ENCODE assay signal across 8 cellular contexts in the genomic region with DNA sequence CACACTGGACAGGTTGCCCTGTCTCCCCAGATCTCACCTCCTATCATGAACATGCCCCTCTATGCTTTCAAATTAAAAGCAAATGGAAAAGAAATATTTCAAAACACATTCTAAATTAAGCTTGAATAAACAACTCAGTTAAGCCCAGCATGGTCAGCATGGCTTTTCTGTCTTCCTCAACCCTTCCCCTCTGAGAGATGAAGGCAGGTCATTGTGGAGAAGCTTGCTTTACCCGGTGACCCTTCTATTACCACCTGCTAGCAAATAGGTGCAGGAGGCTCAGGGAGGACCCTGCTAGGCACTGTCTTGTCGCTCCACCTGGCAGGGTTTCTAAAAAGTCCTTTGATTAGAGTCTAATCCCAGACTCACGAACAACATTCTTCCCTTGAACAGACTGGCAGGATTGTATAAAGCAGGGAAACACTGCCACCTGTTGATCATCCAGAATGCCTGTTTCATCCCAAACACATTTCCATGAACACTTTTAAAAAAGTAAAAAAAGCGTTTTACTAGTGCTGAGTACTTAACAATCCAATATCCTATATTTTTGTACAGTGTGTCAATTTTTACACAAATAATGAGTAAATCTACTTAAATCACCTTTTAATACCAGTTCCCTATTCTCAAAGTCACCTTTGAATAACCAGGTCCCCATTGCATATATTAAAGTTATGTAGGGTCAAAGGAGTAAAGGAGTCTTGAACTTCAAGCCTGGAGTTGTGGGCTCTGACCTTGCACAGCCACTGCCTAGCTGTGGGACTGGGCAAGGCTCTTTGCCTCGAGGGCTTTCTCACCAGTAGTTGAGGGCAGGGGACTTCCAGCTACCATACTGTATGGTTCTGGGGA.
DNase-seq lines count a peak whose midpoint lies in the region; ATAC-seq and TF ChIP-seq lines count a peak whose summit lies in the region.

No MANE protein-coding gene starts in this region.

- intact Hi-C loops in left ventricle myocardium superior (cut with micrococcal nuclease) = no loop called here

- ATAC-seq in WTC11 (peak; percentile 72), left ventricle myocardium superior (peak; percentile 47), GM21515 (IDR thresholded peaks at IDR 0.05; ENCODE audit: unreplicated experiment) (no peak), HG02938 (IDR thresholded peaks at IDR 0.05; ENCODE audit: unreplicated experiment) (no peak)

- no peak overlapping the region for H3K4me3 Mint-ChIP-seq in WTC11

- no peaks in the 10 kb centered on the region for H3K27me3 Mint-ChIP-seq in WTC11 (ENCODE audit: low read depth)

- CTCF ChIA-PET in WTC11 (lab: Charles Lee) = interaction anchor here (0.6 to 1.8 kb wide), 4 partner anchors 14 to 270 kb away, joined by 3 to 11 read pairs (median 6); no protein-coding TSS in a partner anchor

- DNase-seq in SIG-M5 treated with dmso at 0.1 percent for 504 hours (lab: John Stamatoyannopoulos, UW; ENCODE audit: unreplicated experiment) = peak; percentile 42
- no peak for DNase-seq in SIG-M5 (lab: John Stamatoyannopoulos, UW)
- DNase-seq in NCI-H1105 treated with DMSO at 0.1 percent for 48 hours (lab: John Stamatoyannopoulos, UW) = peak; percentile 67
- no peak for DNase-seq in WTC11 (ENCODE audit: low spot score)
- DNase-seq in left ventricle myocardium superior = no peak
- peak; percentile 23 for DNase-seq in skeletal muscle cell (ENCODE audit: low read depth)

- no peaks in the 10 kb centered on the region for H3K36me3 Mint-ChIP-seq in WTC11

- H3K27ac Mint-ChIP-seq in WTC11 = no peak overlapping the region

- peak; percentile 32; the same call in 1 of the 2 replicates for TF ChIP-seq CTCF in WTC11 (IDR thresholded peaks at IDR 0.05)

- H3K4me3 ChIP-seq in skeletal muscle cell (ENCODE audit: low read depth, low read length) = no peak overlapping the region

- H3K9me3 Mint-ChIP-seq in WTC11 = peaks cover 2% of the 10 kb centered on the region; the same call in 1 of the 2 replicates

- H3K4me1 Mint-ChIP-seq in WTC11 = peaks cover 17% of the 10 kb centered on the region

- POLR2A ChIA-PET in WTC11 (lab: Charles Lee) = no interaction called here

TF ChIP-seq in WTC11, 78 proteins besides CTCF, POLR2A, EP300 and RAD21 (continues in another document):
- TF ChIP-seq, protein P1, sequence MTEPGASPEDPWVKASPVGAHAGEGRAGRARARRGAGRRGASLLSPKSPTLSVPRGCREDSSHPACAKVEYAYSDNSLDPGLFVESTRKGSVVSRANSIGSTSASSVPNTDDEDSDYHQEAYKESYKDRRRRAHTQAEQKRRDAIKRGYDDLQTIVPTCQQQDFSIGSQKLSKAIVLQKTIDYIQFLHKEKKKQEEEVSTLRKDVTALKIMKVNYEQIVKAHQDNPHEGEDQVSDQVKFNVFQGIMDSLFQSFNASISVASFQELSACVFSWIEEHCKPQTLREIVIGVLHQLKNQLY (CRISPR knock-in tag; IDR thresholded peaks at IDR 0.05) = no peak
- TF ChIP-seq TCF7 (CRISPR knock-in tag; IDR thresholded peaks at IDR 0.05; ENCODE audit: low read depth) (no peak), PRRX2 (CRISPR knock-in tag; IDR thresholded peaks at IDR 0.05) (no peak), NFYB (CRISPR knock-in tag; conservative IDR thresholded peaks at IDR 0.05; ENCODE audit: low read depth) (no peak), MYBL2 (CRISPR knock-in tag; IDR thresholded peaks at IDR 0.05) (no peak), CREB1 (CRISPR knock-in tag; IDR thresholded peaks at IDR 0.05) (no peak), HMGA2 (CRISPR knock-in tag; IDR thresholded peaks at IDR 0.05) (no peak), ZNF219 (CRISPR knock-in tag; IDR thresholded peaks at IDR 0.05; ENCODE audit: borderline replicate concordance) (no peak), FOXJ3 (CRISPR knock-in tag; IDR thresholded peaks at IDR 0.05; ENCODE audit: borderline replicate concordance) (no peak), GTF2I (CRISPR knock-in tag; conservative IDR thresholded peaks at IDR 0.05) (no peak), JAZF1 (CRISPR knock-in tag; IDR thresholded peaks at IDR 0.05) (no peak), ZNF423 (CRISPR knock-in tag; IDR thresholded peaks at IDR 0.05) (no peak)
- TF ChIP-seq, protein P2, sequence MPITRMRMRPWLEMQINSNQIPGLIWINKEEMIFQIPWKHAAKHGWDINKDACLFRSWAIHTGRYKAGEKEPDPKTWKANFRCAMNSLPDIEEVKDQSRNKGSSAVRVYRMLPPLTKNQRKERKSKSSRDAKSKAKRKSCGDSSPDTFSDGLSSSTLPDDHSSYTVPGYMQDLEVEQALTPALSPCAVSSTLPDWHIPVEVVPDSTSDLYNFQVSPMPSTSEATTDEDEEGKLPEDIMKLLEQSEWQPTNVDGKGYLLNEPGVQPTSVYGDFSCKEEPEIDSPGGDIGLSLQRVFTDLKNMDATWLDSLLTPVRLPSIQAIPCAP (CRISPR knock-in tag; IDR thresholded peaks at IDR 0.05) = no peak
- TF ChIP-seq, protein P3, sequence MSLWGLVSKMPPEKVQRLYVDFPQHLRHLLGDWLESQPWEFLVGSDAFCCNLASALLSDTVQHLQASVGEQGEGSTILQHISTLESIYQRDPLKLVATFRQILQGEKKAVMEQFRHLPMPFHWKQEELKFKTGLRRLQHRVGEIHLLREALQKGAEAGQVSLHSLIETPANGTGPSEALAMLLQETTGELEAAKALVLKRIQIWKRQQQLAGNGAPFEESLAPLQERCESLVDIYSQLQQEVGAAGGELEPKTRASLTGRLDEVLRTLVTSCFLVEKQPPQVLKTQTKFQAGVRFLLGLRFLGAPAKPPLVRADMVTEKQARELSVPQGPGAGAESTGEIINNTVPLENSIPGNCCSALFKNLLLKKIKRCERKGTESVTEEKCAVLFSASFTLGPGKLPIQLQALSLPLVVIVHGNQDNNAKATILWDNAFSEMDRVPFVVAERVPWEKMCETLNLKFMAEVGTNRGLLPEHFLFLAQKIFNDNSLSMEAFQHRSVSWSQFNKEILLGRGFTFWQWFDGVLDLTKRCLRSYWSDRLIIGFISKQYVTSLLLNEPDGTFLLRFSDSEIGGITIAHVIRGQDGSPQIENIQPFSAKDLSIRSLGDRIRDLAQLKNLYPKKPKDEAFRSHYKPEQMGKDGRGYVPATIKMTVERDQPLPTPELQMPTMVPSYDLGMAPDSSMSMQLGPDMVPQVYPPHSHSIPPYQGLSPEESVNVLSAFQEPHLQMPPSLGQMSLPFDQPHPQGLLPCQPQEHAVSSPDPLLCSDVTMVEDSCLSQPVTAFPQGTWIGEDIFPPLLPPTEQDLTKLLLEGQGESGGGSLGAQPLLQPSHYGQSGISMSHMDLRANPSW (CRISPR knock-in tag; conservative IDR thresholded peaks at IDR 0.05; ENCODE audit: low read depth) = no peak
- TF ChIP-seq, protein P4, sequence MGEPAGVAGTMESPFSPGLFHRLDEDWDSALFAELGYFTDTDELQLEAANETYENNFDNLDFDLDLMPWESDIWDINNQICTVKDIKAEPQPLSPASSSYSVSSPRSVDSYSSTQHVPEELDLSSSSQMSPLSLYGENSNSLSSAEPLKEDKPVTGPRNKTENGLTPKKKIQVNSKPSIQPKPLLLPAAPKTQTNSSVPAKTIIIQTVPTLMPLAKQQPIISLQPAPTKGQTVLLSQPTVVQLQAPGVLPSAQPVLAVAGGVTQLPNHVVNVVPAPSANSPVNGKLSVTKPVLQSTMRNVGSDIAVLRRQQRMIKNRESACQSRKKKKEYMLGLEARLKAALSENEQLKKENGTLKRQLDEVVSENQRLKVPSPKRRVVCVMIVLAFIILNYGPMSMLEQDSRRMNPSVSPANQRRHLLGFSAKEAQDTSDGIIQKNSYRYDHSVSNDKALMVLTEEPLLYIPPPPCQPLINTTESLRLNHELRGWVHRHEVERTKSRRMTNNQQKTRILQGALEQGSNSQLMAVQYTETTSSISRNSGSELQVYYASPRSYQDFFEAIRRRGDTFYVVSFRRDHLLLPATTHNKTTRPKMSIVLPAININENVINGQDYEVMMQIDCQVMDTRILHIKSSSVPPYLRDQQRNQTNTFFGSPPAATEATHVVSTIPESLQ (CRISPR knock-in tag; IDR thresholded peaks at IDR 0.05) = no peak
- TF ChIP-seq, protein P5, sequence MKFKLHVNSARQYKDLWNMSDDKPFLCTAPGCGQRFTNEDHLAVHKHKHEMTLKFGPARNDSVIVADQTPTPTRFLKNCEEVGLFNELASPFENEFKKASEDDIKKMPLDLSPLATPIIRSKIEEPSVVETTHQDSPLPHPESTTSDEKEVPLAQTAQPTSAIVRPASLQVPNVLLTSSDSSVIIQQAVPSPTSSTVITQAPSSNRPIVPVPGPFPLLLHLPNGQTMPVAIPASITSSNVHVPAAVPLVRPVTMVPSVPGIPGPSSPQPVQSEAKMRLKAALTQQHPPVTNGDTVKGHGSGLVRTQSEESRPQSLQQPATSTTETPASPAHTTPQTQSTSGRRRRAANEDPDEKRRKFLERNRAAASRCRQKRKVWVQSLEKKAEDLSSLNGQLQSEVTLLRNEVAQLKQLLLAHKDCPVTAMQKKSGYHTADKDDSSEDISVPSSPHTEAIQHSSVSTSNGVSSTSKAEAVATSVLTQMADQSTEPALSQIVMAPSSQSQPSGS (CRISPR knock-in tag; IDR thresholded peaks at IDR 0.05; ENCODE audit: borderline replicate concordance, low read depth) = no peak
- TF ChIP-seq, protein P6, sequence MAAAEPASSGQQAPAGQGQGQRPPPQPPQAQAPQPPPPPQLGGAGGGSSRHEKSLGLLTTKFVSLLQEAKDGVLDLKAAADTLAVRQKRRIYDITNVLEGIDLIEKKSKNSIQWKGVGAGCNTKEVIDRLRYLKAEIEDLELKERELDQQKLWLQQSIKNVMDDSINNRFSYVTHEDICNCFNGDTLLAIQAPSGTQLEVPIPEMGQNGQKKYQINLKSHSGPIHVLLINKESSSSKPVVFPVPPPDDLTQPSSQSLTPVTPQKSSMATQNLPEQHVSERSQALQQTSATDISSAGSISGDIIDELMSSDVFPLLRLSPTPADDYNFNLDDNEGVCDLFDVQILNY (CRISPR knock-in tag; IDR thresholded peaks at IDR 0.05) = no peak

Comparison
In these comparisons a context has a peak if more than half of its experiments do, and no peak if none do; other contexts are left out.
1. DNase-seq: peak in SIG-M5 treated with dmso at 0.1 percent for 504 hours (single experiment), NCI-H1105 treated with DMSO at 0.1 percent for 48 hours (single experiment) and skeletal muscle cell (single experiment); none in SIG-M5 (single experiment), WTC11 (single experiment) and left ventricle myocardium superior (single experiment).
2. ATAC-seq: peak in WTC11 (single experiment) and left ventricle myocardium superior (single experiment); none in GM21515 (single experiment) and HG02938 (single experiment).